ENCODE assay signal across 1 cellular context in genomic region chr10:13528875-13529713, GRCh38.
A peak's percentile ranks its signal among the peaks of the same experiment; 100 is the strongest.
TF ChIP-seq lines count a peak whose summit lies in the region.

BEND7 (minus strand) TSS chr10:13529014; CDS start chr10:13528533, 481 bp downstream.

TF ChIP-seq in HEK293, 187 proteins besides CTCF, POLR2A, EP300 and RAD21 (continued from another document):
- TF ChIP-seq, protein P1, sequence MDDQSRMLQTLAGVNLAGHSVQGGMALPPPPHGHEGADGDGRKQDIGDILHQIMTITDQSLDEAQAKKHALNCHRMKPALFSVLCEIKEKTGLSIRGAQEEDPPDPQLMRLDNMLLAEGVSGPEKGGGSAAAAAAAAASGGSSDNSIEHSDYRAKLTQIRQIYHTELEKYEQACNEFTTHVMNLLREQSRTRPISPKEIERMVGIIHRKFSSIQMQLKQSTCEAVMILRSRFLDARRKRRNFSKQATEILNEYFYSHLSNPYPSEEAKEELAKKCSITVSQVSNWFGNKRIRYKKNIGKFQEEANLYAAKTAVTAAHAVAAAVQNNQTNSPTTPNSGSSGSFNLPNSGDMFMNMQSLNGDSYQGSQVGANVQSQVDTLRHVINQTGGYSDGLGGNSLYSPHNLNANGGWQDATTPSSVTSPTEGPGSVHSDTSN (CRISPR knock-in tag; IDR thresholded peaks at IDR 0.05): no peak
- TF ChIP-seq ZSCAN23 (tag by site-specific recombination; IDR thresholded peaks at IDR 0.05) (no peak), ZNF561 (tag by site-specific recombination; IDR thresholded peaks at IDR 0.05; ENCODE audit: borderline replicate concordance) (0 out of 2 replicates have a peak, but pooled peaks have one; percentile 19), ZNF501 (tag by site-specific recombination; IDR thresholded peaks at IDR 0.05) (no peak), ZEB2 (tag by site-specific recombination; IDR thresholded peaks at IDR 0.05) (no peak), ZNF335 (tag by site-specific recombination; conservative IDR thresholded peaks at IDR 0.05) (peak; percentile 33; the same call in 1 of the 2 replicates), ZNF24 (tag by site-specific recombination; IDR thresholded peaks at IDR 0.05) (no peak), SP7 (tag by site-specific recombination; IDR thresholded peaks at IDR 0.05) (no peak), ZNF114 (tag by site-specific recombination; IDR thresholded peaks at IDR 0.05) (no peak), ZNF341 (tag by site-specific recombination; IDR thresholded peaks at IDR 0.05; ENCODE audit: low read depth) (0 out of 2 replicates have a peak, but pooled peaks have one; percentile 33), ZNF549 (tag by site-specific recombination; IDR thresholded peaks at IDR 0.05) (no peak), ZNF660 (tag by site-specific recombination; IDR thresholded peaks at IDR 0.05) (peak; percentile 49; the same call in 1 of the 2 replicates), ZNF610 (tag by site-specific recombination; IDR thresholded peaks at IDR 0.05; ENCODE audit: borderline replicate concordance) (no peak), TSHZ1 (tag by site-specific recombination; IDR thresholded peaks at IDR 0.05; ENCODE audit: borderline replicate concordance) (no peak), ZNF785 (tag by site-specific recombination; IDR thresholded peaks at IDR 0.05) (no peak), MEIS1 (CRISPR knock-in tag; IDR thresholded peaks at IDR 0.05; ENCODE audit: borderline replicate concordance) (no peak), ZNF510 (tag by site-specific recombination; IDR thresholded peaks at IDR 0.05; ENCODE audit: insufficient replicate concordance) (no peak), ZBTB21 (tag by site-specific recombination; IDR thresholded peaks at IDR 0.05) (no peak), ZSCAN16 (tag by site-specific recombination; IDR thresholded peaks at IDR 0.05) (no peak), ZNF274 (IDR thresholded peaks at IDR 0.05; ENCODE audit: low read length) (no peak), ZNF274 (tag by site-specific recombination; IDR thresholded peaks at IDR 0.05; ENCODE audit: borderline replicate concordance) (no peak), GLIS2 (tag by site-specific recombination; IDR thresholded peaks at IDR 0.05) (peak; percentile 36; the same call in 1 of the 2 replicates), ZNF776 (tag by site-specific recombination; IDR thresholded peaks at IDR 0.05; ENCODE audit: borderline replicate concordance) (no peak), ZBTB8A (tag by site-specific recombination; IDR thresholded peaks at IDR 0.05) (peak; percentile 72), SETDB1 (IDR thresholded peaks at IDR 0.05; ENCODE audit: insufficient read length, low read length) (no peak), ZBTB20 (tag by site-specific recombination; IDR thresholded peaks at IDR 0.05) (peak; percentile 62; the same call in 1 of the 2 replicates), ZBTB17 (tag by site-specific recombination; IDR thresholded peaks at IDR 0.05) (0 out of 2 replicates have a peak, but pooled peaks have one; percentile 18), ZNF121 (tag by site-specific recombination; IDR thresholded peaks at IDR 0.05) (no peak), ZNF560 (tag by site-specific recombination; IDR thresholded peaks at IDR 0.05; ENCODE audit: borderline replicate concordance) (no peak), ZNF366 (tag by site-specific recombination; conservative IDR thresholded peaks at IDR 0.05) (no peak), ZNF239 (tag by site-specific recombination; IDR thresholded peaks at IDR 0.05) (no peak), ZNF621 (tag by site-specific recombination; IDR thresholded peaks at IDR 0.05) (no peak), ZNF112 (tag by site-specific recombination; IDR thresholded peaks at IDR 0.05) (no peak), ZBTB48 (tag by site-specific recombination; IDR thresholded peaks at IDR 0.05) (no peak), ZNF404 (tag by site-specific recombination; IDR thresholded peaks at IDR 0.05) (no peak), ZNF670 (tag by site-specific recombination; IDR thresholded peaks at IDR 0.05; ENCODE audit: low read depth) (no peak)
- TF ChIP-seq, protein P2, sequence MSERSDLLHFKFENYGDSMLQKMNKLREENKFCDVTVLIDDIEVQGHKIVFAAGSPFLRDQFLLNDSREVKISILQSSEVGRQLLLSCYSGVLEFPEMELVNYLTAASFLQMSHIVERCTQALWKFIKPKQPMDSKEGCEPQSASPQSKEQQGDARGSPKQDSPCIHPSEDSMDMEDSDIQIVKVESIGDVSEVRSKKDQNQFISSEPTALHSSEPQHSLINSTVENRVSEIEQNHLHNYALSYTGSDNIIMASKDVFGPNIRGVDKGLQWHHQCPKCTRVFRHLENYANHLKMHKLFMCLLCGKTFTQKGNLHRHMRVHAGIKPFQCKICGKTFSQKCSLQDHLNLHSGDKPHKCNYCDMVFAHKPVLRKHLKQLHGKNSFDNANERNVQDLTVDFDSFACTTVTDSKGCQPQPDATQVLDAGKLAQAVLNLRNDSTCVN (tag by site-specific recombination; optimal IDR thresholded peaks at IDR 0.05): peak; percentile 57
- TF ChIP-seq, protein P3, sequence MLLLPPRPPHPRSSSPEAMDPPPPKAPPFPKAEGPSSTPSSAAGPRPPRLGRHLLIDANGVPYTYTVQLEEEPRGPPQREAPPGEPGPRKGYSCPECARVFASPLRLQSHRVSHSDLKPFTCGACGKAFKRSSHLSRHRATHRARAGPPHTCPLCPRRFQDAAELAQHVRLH (tag by site-specific recombination; IDR thresholded peaks at IDR 0.05): no peak
- TF ChIP-seq, protein P4, sequence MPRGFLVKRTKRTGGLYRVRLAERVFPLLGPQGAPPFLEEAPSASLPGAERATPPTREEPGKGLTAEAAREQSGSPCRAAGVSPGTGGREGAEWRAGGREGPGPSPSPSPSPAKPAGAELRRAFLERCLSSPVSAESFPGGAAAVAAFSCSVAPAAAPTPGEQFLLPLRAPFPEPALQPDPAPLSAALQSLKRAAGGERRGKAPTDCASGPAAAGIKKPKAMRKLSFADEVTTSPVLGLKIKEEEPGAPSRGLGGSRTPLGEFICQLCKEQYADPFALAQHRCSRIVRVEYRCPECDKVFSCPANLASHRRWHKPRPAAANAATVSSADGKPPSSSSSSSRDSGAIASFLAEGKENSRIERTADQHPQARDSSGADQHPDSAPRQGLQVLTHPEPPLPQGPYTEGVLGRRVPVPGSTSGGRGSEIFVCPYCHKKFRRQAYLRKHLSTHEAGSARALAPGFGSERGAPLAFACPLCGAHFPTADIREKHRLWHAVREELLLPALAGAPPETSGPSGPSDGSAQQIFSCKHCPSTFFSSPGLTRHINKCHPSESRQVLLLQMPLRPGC (tag by site-specific recombination; IDR thresholded peaks at IDR 0.05): no peak
- TF ChIP-seq, protein P5, sequence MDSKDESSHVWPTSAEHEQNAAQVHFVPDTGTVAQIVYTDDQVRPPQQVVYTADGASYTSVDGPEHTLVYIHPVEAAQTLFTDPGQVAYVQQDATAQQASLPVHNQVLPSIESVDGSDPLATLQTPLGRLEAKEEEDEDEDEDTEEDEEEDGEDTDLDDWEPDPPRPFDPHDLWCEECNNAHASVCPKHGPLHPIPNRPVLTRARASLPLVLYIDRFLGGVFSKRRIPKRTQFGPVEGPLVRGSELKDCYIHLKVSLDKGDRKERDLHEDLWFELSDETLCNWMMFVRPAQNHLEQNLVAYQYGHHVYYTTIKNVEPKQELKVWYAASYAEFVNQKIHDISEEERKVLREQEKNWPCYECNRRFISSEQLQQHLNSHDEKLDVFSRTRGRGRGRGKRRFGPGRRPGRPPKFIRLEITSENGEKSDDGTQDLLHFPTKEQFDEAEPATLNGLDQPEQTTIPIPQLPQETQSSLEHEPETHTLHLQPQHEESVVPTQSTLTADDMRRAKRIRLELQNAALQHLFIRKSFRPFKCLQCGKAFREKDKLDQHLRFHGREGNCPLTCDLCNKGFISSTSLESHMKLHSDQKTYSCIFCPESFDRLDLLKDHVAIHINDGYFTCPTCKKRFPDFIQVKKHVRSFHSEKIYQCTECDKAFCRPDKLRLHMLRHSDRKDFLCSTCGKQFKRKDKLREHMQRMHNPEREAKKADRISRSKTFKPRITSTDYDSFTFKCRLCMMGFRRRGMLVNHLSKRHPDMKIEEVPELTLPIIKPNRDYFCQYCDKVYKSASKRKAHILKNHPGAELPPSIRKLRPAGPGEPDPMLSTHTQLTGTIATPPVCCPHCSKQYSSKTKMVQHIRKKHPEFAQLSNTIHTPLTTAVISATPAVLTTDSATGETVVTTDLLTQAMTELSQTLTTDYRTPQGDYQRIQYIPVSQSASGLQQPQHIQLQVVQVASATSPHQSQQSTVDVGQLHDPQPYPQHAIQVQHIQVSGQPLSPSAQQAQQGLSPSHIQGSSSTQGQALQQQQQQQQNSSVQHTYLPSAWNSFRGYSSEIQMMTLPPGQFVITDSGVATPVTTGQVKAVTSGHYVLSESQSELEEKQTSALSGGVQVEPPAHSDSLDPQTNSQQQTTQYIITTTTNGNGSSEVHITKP (tag by site-specific recombination; IDR thresholded peaks at IDR 0.05): peak; percentile 70
